In the genomic region with DNA sequence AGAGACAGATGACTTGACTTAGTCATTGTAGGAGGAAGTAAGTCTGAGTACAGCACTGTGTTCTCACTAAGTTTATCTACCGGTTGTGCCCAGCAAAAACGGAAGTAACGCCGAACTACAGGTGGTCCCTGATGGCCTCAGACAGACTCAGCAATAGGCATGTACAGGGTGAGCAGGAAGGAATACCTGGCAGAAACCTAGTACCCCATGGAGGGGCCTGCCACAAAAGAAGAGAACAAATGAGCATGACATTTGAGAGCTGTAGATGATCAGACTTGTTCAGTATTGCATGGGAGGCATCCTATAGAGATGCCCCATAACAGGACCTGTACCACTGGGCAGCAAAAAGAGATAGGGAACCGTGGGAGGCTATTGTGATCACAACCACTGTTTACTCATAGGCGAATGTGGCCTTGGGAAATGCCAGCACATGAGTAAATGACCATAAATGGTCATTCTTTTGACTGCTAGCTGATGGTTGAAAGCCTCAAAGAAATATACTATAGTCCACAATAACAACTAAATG, we compare ENCODE assay signal across 8 cellular contexts.
DNase-seq lines count a peak whose midpoint lies in the region; ATAC-seq and TF ChIP-seq lines count a peak whose summit lies in the region.

No MANE protein-coding gene starts in this region.

- H4K20me1 ChIP-seq in OCI-LY3 (ENCODE audit: insufficient read depth, low read length), result no peaks in the 10 kb centered on the region

- no peaks in the 10 kb centered on the region for H3K9me3 ChIP-seq in OCI-LY3 (ENCODE audit: insufficient read depth, low read length)

- ATAC-seq in GM18861 (IDR thresholded peaks at IDR 0.05; ENCODE audit: unreplicated experiment) (peak; percentile 54), HG02610 (IDR thresholded peaks at IDR 0.05; ENCODE audit: unreplicated experiment) (peak; percentile 57), left lobe of liver (no peak)

- peak overlapping the region; percentile 73 for H2AFZ ChIP-seq in OCI-LY3 (ENCODE audit: low read depth, low read length)

- H3K9ac ChIP-seq in OCI-LY3 (ENCODE audit: low read length), result peak overlapping the region; percentile 49; the same call in 1 of the 2 replicates

- no peaks in the 10 kb centered on the region for H3K79me2 ChIP-seq in OCI-LY3 (ENCODE audit: low read length)

- no peaks in the 10 kb centered on the region for H3K27me3 ChIP-seq in OCI-LY3 (ENCODE audit: low read depth, low read length)

- peak overlapping the region; percentile 91 for H3K27ac ChIP-seq in OCI-LY3 (ENCODE audit: low read length)

- H3K4me1 ChIP-seq in OCI-LY3 (ENCODE audit: low read length), result peaks cover 46% of the 10 kb centered on the region

- H3K4me2 ChIP-seq in OCI-LY3 (ENCODE audit: low read length), result peak overlapping the region; percentile 74

- peak; percentile 57 for DNase-seq in fibroblast of mammary gland (ENCODE audit: low read depth)
- DNase-seq in T1000 (lab: John Stamatoyannopoulos, UW), result no peak
- DNase-seq in NCI-H2196 (lab: John Stamatoyannopoulos, UW; ENCODE audit: unreplicated experiment), result no peak
- DNase-seq in inferior parietal cortex (ENCODE audit: extremely low spot score), result no peak
- DNase-seq in left lobe of liver (ENCODE audit: low spot score), result no peak

- TF ChIP-seq CTCF in OCI-LY3 (IDR thresholded peaks at IDR 0.05; ENCODE audit: low read depth, low read length) (no peak), fibroblast of mammary gland (conservative IDR thresholded peaks at IDR 0.05; ENCODE audit: control insufficient read depth, insufficient read depth, low read depth, low read length) (no peak)

- H3K36me3 ChIP-seq in OCI-LY3 (replicated peaks; ENCODE audit: low read depth, low read length), result no peaks in the 10 kb centered on the region

- H3K4me3 ChIP-seq in OCI-LY3 (ENCODE audit: low read length) (no peak overlapping the region), fibroblast of mammary gland (ENCODE audit: control insufficient read depth, low read depth, low read length) (no peak overlapping the region)
